ENCODE assay signal across 18 cellular contexts in genomic region chr17:37671028-37671812, GRCh38. TPM values are rescaled to one million over a fixed set of nuclear protein-coding genes. Genes with fewer than 3 reads are reported as not detected.
DNase-seq lines count a peak whose midpoint lies in the region; ATAC-seq, FAIRE-seq and TF ChIP-seq lines count a peak whose summit lies in the region.
"Had no signal": no experiment of that assay in that cellular context is flagged by ENCODE, and none has a peak within 500 bp of the region (broad histone marks: within the 10 kb centered on the region; RNA-seq: fewer than 3 reads in every experiment).

No MANE protein-coding gene starts in this region.

- ATAC-seq in heart right ventricle = no peak
- ATAC-seq: left ventricle myocardium superior, WTC11 had no signal

- H3K36me3 Mint-ChIP-seq in mesothelial cell of epicardium = no peaks in the 10 kb centered on the region
- H3K36me3 Mint-ChIP-seq: WTC11 had no signal

- H3K27me3 Mint-ChIP-seq in mesothelial cell of epicardium (ENCODE audit: low read depth) = no peaks in the 10 kb centered on the region

- no peaks in the 10 kb centered on the region for H3K9me3 Mint-ChIP-seq in mesothelial cell of epicardium
- H3K9me3 Mint-ChIP-seq: nephron, WTC11 had no signal

- no peaks in the 10 kb centered on the region for H3K4me1 ChIP-seq in heart right ventricle

- H3K27me3 ChIP-seq in bronchial epithelial cell (ENCODE audit: control insufficient read depth, insufficient read depth, low read length) = no peaks in the 10 kb centered on the region
- peaks cover 0 to 5% (median 0%) of the 10 kb centered on the region in 7 donors for H3K27me3 ChIP-seq in heart right ventricle

- H3K27ac Mint-ChIP-seq in mesothelial cell of epicardium = peak overlapping the region; percentile 58
- H3K27ac Mint-ChIP-seq: nephron, WTC11 had no signal

- no peak overlapping the region for H3K4me3 Mint-ChIP-seq in mesothelial cell of epicardium
- H3K4me3 Mint-ChIP-seq: nephron, WTC11 had no signal

- DNase-seq in DMS153 (lab: John Stamatoyannopoulos, UW) (peak; percentile 59), NCI-H2029 (lab: John Stamatoyannopoulos, UW) (peak; percentile 85), bronchial epithelial cell (ENCODE audit: low read depth) (peak; percentile 5), mesothelial cell of epicardium (ENCODE audit: low spot score in 2 of 2, unreplicated experiment in 2 of 2) (no peak), DMS79 (lab: John Stamatoyannopoulos, UW) (no peak), cortex of kidney (lab: John Stamatoyannopoulos, UW) (no peak), heart right ventricle (no peak)
- DNase-seq in activated CD4-positive, alpha-beta T cell treated with anti-CD3 and anti-CD28 coated beads for 48 hours = no peak
- DNase-seq: activated effector memory CD4-positive, alpha-beta T cell treated with Interleukin-2 at 50 U/mL for 16 hours; aorta; left ventricle myocardium superior; NCI-H1105; NCI-H524 treated with DMSO at 0.1 percent for 48 hours had no signal

- intact Hi-C loops in heart right ventricle (cut with DNase I) = loop anchor here in 2 of 10 donors (10.0 kb wide), 1 partner anchor 114 kb away; no protein-coding TSS in a partner anchor

- TF ChIP-seq CTCF in bronchial epithelial cell (IDR thresholded peaks at IDR 0.05; ENCODE audit: insufficient read depth, low read length, severe bottlenecking) = no peak
- no peak for TF ChIP-seq CTCF in mesothelial cell of epicardium (IDR thresholded peaks at IDR 0.05; ENCODE audit: unreplicated experiment)
- TF ChIP-seq CTCF in heart right ventricle (IDR thresholded peaks at IDR 0.05) = no peak

- H3K4me1 Mint-ChIP-seq in mesothelial cell of epicardium = peaks cover 19% of the 10 kb centered on the region
- H3K4me1 Mint-ChIP-seq: nephron had no signal

- H3K27ac ChIP-seq in heart right ventricle = no peak overlapping the region
- H3K27ac ChIP-seq: HL-60, KMS-11 had no signal

- no peaks in the 10 kb centered on the region for H3K9me3 ChIP-seq in heart right ventricle

- WGBS in heart right ventricle, 2 donors = 84 to 88% methylated on average over 9 of the region's 9 CpGs

- H3K4me3 ChIP-seq in bronchial epithelial cell (ENCODE audit: low read depth, low read length) (no peak overlapping the region), heart right ventricle (no peak overlapping the region)

- no peaks in the 10 kb centered on the region for H3K36me3 ChIP-seq in bronchial epithelial cell (ENCODE audit: control insufficient read depth, insufficient read depth, low read length)
- no peaks in the 10 kb centered on the region for H3K36me3 ChIP-seq in heart right ventricle

- FAIRE-seq in bronchial epithelial cell (lab: Jason Lieb, UNC) = no peak
- FAIRE-seq: RCC 7860 had no signal

RNA-seq across cellular contexts. Expression of gene DDX52, which starts 28.0 kb away (rescaled TPM):
- total RNA-seq in bronchial epithelial cell (14.5 and 19.3 TPM in 2 replicates), mesothelial cell of epicardium (45.8 to 49.0 TPM (median 48.3 TPM) in 3 replicates), heart right ventricle (10 to 100 TPM; 12.7 to 18.0 (median 14.7) TPM)
- polyA plus RNA-seq in heart right ventricle = 1 to 10 TPM; 7.8 to 8.0 TPM

Comparison
In these comparisons a context has a peak if more than half of its experiments do, and no peak if none do; other contexts are left out.
1. DNase-seq: peak in DMS153 (single experiment), NCI-H2029 (single experiment) and bronchial epithelial cell (single experiment); none in mesothelial cell of epicardium (0 of 2), DMS79 (single experiment), activated CD4-positive, alpha-beta T cell treated with anti-CD3 and anti-CD28 coated beads for 48 hours (single experiment), cortex of kidney (single experiment) and heart right ventricle (0 of 2).